In genomic region chr7:28808786-28809533, GRCh38 we compare ENCODE assay signal across 12 cellular contexts.
A peak's percentile ranks its signal among the peaks of the same experiment; 100 is the strongest.
DNase-seq lines count a peak whose midpoint lies in the region; ATAC-seq and TF ChIP-seq lines count a peak whose summit lies in the region.
"Had no signal": no experiment of that assay in that cellular context is flagged by ENCODE, and none has a peak within 500 bp of the region (broad histone marks: within the 10 kb centered on the region; RNA-seq: fewer than 3 reads in every experiment).

No MANE protein-coding gene starts in this region.

- DNase-seq in activated naive CD8-positive, alpha-beta T cell treated with anti-CD3 and anti-CD28 coated beads, Interleukin-2, amount 50 U/mL, for 24 hours = no peak
- DNase-seq in activated naive CD8-positive, alpha-beta T cell treated with anti-CD3 and anti-CD28 coated beads for 36 hours = no peak
- DNase-seq in NOMO-1 (lab: John Stamatoyannopoulos, UW; ENCODE audit: unreplicated experiment in 2 of 2) (peak; percentile 55 to 77), fibroblast of mammary gland (ENCODE audit: low read depth) (peak; percentile 66), testis (peak; percentile 50)
- DNase-seq: effector memory CD8-positive, alpha-beta T cell; stimulated activated CD4-positive, alpha-beta T cell treated with anti-CD3 and anti-CD28 coated beads, Interleukin-12 subunit alpha, Interleukin-12 subunit beta, amount 100 ng/mL, for 4 hours had no signal

- ATAC-seq in activated naive CD8-positive, alpha-beta T cell treated with anti-CD3 and anti-CD28 coated beads, Interleukin-2, amount 50 U/mL, for 24 hours = no peak
- ATAC-seq in GM18505 (IDR thresholded peaks at IDR 0.05; ENCODE audit: unreplicated experiment) (no peak), GM18519 (IDR thresholded peaks at IDR 0.05; ENCODE audit: low FRiP score, unreplicated experiment) (no peak), HG03442 (IDR thresholded peaks at IDR 0.05; ENCODE audit: unreplicated experiment) (no peak)
- ATAC-seq: A549; effector memory CD8-positive, alpha-beta T cell had no signal

- H3K27me3 Mint-ChIP-seq in activated naive CD8-positive, alpha-beta T cell treated with anti-CD3 and anti-CD28 coated beads, Interleukin-2, amount 50 U/mL, for 24 hours = no peaks in the 10 kb centered on the region
- no peaks in the 10 kb centered on the region for H3K27me3 Mint-ChIP-seq in activated naive CD8-positive, alpha-beta T cell treated with anti-CD3 and anti-CD28 coated beads for 36 hours

- no peak overlapping the region for H3K27ac ChIP-seq in testis
- H3K27ac ChIP-seq: A549, SK-N-MC had no signal

- intact Hi-C loops in testis (cut with DNase I; ENCODE audit: low total_unique reads) = no loop called here

- H3K4me3 Mint-ChIP-seq in activated naive CD8-positive, alpha-beta T cell treated with anti-CD3 and anti-CD28 coated beads, Interleukin-2, amount 50 U/mL, for 24 hours = no peak overlapping the region
- H3K4me3 Mint-ChIP-seq in activated naive CD8-positive, alpha-beta T cell treated with anti-CD3 and anti-CD28 coated beads for 36 hours = no peak overlapping the region
- H3K4me3 Mint-ChIP-seq: effector memory CD8-positive, alpha-beta T cell had no signal

- H3K9me3 ChIP-seq in testis = no peaks in the 10 kb centered on the region
- H3K9me3 ChIP-seq: A549 had no signal

- peak overlapping the region; percentile 23 for H3K27ac Mint-ChIP-seq in activated naive CD8-positive, alpha-beta T cell treated with anti-CD3 and anti-CD28 coated beads, Interleukin-2, amount 50 U/mL, for 24 hours
- no peak overlapping the region for H3K27ac Mint-ChIP-seq in activated naive CD8-positive, alpha-beta T cell treated with anti-CD3 and anti-CD28 coated beads for 36 hours
- H3K27ac Mint-ChIP-seq: effector memory CD8-positive, alpha-beta T cell had no signal

- no peaks in the 10 kb centered on the region for H3K27me3 ChIP-seq in testis

- H3K4me3 ChIP-seq in fibroblast of mammary gland (ENCODE audit: control insufficient read depth, low read depth, low read length) = no peak overlapping the region
- no peak overlapping the region for H3K4me3 ChIP-seq in testis
- H3K4me3 ChIP-seq: A549, SK-N-MC had no signal

- no peaks in the 10 kb centered on the region for H3K4me1 ChIP-seq in testis
- H3K4me1 ChIP-seq: A549 had no signal

- peaks cover 4% of the 10 kb centered on the region for H3K9me3 Mint-ChIP-seq in activated naive CD8-positive, alpha-beta T cell treated with anti-CD3 and anti-CD28 coated beads, Interleukin-2, amount 50 U/mL, for 24 hours
- no peaks in the 10 kb centered on the region for H3K9me3 Mint-ChIP-seq in activated naive CD8-positive, alpha-beta T cell treated with anti-CD3 and anti-CD28 coated beads for 36 hours

- TF ChIP-seq POLR2A in testis (IDR thresholded peaks at IDR 0.05) = no peak
- TF ChIP-seq POLR2A in GM18505 (IDR thresholded peaks at IDR 0.05; ENCODE audit: borderline replicate concordance, extremely low read depth, insufficient read depth, insufficient read length) = no peak

- H3K36me3 ChIP-seq in testis (ENCODE audit: low read depth, missing control alignments) = no peaks in the 10 kb centered on the region

- WGBS in testis, 2 donors = 42 to 68% methylated on average over 23 of the region's 23 CpGs

- H3K4me1 Mint-ChIP-seq in activated naive CD8-positive, alpha-beta T cell treated with anti-CD3 and anti-CD28 coated beads, Interleukin-2, amount 50 U/mL, for 24 hours = peaks cover 3% of the 10 kb centered on the region
- no peaks in the 10 kb centered on the region for H3K4me1 Mint-ChIP-seq in activated naive CD8-positive, alpha-beta T cell treated with anti-CD3 and anti-CD28 coated beads for 36 hours

- no peaks in the 10 kb centered on the region for H3K36me3 Mint-ChIP-seq in activated naive CD8-positive, alpha-beta T cell treated with anti-CD3 and anti-CD28 coated beads, Interleukin-2, amount 50 U/mL, for 24 hours (ENCODE audit: low read depth)
- peaks cover 2% of the 10 kb centered on the region for H3K36me3 Mint-ChIP-seq in activated naive CD8-positive, alpha-beta T cell treated with anti-CD3 and anti-CD28 coated beads for 36 hours

- no peak for TF ChIP-seq CTCF in fibroblast of mammary gland (conservative IDR thresholded peaks at IDR 0.05; ENCODE audit: control insufficient read depth, insufficient read depth, low read depth, low read length)
- TF ChIP-seq CTCF in testis (IDR thresholded peaks at IDR 0.05) = no peak

Comparison
In these comparisons a context has a peak if more than half of its experiments do, and no peak if none do; other contexts are left out.
1. DNase-seq: peak in NOMO-1 (2 of 2), fibroblast of mammary gland (single experiment) and testis (single experiment); none in activated naive CD8-positive, alpha-beta T cell treated with anti-CD3 and anti-CD28 coated beads, Interleukin-2, amount 50 U/mL, for 24 hours (single experiment) and activated naive CD8-positive, alpha-beta T cell treated with anti-CD3 and anti-CD28 coated beads for 36 hours (single experiment).